ENCODE assay signal across 8 cellular contexts in the genomic region with DNA sequence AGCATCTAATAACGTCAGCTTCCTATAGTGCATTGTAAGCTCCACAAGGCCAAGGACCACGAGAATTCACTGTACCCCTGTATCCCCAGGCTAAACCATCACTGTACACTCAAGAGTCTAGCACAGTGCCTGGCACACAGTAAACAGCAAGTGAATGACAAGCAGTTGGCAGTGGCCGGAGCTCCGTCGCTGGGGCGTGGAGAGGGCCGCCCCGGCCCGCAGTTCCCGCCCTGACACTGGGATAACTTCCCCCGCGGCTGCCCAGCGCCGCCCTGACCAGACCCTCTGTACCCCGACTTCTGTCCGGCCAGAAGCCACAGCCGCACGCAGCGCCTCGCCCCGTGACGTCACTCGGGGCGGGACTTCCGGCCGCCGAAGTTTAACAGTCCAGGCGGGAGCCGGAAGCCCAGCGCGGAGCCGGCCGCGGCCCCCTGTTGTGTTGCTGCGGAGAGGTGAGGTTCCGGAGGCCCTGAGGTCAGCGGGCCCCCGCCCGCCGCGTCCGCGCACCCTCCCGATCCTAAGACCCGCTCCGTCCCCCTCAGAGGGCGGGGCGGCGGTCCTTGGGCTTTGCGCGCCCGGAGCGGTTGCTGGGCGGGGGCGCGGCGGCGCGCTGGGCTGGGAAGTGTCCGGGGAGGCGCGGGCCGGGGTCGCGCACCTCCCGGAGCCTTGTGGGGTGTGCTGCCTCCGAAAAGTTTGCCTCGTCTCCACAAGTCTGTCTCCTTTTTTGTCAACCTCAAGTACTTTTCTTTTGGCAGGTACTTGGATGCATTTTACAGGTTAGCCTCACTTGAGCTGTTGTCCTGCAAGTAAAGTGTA. TPM values are rescaled to one million over a fixed set of nuclear protein-coding genes. Genes with fewer than 3 reads are reported as not detected.
DNase-seq lines count a peak whose midpoint lies in the region; ATAC-seq and TF ChIP-seq lines count a peak whose summit lies in the region.

A gene with protein sequence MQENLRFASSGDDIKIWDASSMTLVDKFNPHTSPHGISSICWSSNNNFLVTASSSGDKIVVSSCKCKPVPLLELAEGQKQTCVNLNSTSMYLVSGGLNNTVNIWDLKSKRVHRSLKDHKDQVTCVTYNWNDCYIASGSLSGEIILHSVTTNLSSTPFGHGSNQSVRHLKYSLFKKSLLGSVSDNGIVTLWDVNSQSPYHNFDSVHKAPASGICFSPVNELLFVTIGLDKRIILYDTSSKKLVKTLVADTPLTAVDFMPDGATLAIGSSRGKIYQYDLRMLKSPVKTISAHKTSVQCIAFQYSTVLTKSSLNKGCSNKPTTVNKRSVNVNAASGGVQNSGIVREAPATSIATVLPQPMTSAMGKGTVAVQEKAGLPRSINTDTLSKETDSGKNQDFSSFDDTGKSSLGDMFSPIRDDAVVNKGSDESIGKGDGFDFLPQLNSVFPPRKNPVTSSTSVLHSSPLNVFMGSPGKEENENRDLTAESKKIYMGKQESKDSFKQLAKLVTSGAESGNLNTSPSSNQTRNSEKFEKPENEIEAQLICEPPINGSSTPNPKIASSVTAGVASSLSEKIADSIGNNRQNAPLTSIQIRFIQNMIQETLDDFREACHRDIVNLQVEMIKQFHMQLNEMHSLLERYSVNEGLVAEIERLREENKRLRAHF (plus strand): TSS at position 409 of the 816 bp plus-strand sequence. CDS start 2,503 bp downstream, outside the sequence.

- TF ChIP-seq CTCF in GM23338 (conservative IDR thresholded peaks at IDR 0.05; ENCODE audit: low read depth in 2 of 2) (no peak), foreskin keratinocyte (conservative IDR thresholded peaks at IDR 0.05) (peak; percentile 2), neural progenitor cell (IDR thresholded peaks at IDR 0.05) (no peak)

- H3K27ac ChIP-seq in GM23338 (ENCODE audit: low read depth): peak within 1 kb of the TSS; percentile 92
- H3K27ac ChIP-seq in Karpas-422 (ENCODE audit: low read length): no peak within 1 kb of the TSS
- H3K27ac ChIP-seq in SJCRH30: peak within 1 kb of the TSS; percentile 55
- peak within 1 kb of the TSS; percentile 85 for H3K27ac ChIP-seq in foreskin keratinocyte
- peak within 1 kb of the TSS; percentile 36 for H3K27ac ChIP-seq in neural progenitor cell
- H3K27ac ChIP-seq in stomach smooth muscle (ENCODE audit: low read length): peak within 1 kb of the TSS; percentile 83

- H3K4me1 ChIP-seq in GM23338 (ENCODE audit: insufficient read depth): peaks cover 17% of the 10 kb centered on the region
- H3K4me1 ChIP-seq in Karpas-422 (ENCODE audit: low read length): peaks cover 44% of the 10 kb centered on the region
- peaks cover 6% of the 10 kb centered on the region; the same call in 1 of the 2 replicates for H3K4me1 ChIP-seq in SJCRH30
- H3K4me1 ChIP-seq in foreskin keratinocyte: peaks cover 3% of the 10 kb centered on the region
- H3K4me1 ChIP-seq in neural progenitor cell: peaks cover 32% of the 10 kb centered on the region
- peaks cover 2% of the 10 kb centered on the region for H3K4me1 ChIP-seq in stomach smooth muscle (ENCODE audit: control insufficient read depth, insufficient read depth, low read length)

- no peaks in the 10 kb centered on the region for H3K36me3 ChIP-seq in GM23338 (ENCODE audit: insufficient read depth)
- H3K36me3 ChIP-seq in Karpas-422 (ENCODE audit: insufficient read depth, low read length): peaks cover 20% of the 10 kb centered on the region; the same call in 1 of the 2 replicates
- H3K36me3 ChIP-seq in SJCRH30: no peaks in the 10 kb centered on the region
- H3K36me3 ChIP-seq in neural progenitor cell: no peaks in the 10 kb centered on the region
- no peaks in the 10 kb centered on the region for H3K36me3 ChIP-seq in stomach smooth muscle (ENCODE audit: control insufficient read depth in 2 of 2, insufficient read depth in 2 of 2, low read length in 2 of 2)

- peak within 1 kb of the TSS; percentile 97 for H2AFZ ChIP-seq in GM23338
- peak within 1 kb of the TSS; percentile 97 for H2AFZ ChIP-seq in Karpas-422 (ENCODE audit: low read length)
- peak within 1 kb of the TSS; percentile 93 for H2AFZ ChIP-seq in neural progenitor cell (replicated peaks)

- H3K27me3 ChIP-seq in GM23338 (ENCODE audit: insufficient read depth): no peaks in the 10 kb centered on the region
- no peaks in the 10 kb centered on the region for H3K27me3 ChIP-seq in Karpas-422 (ENCODE audit: low read length)
- no peaks in the 10 kb centered on the region for H3K27me3 ChIP-seq in SJCRH30
- no peaks in the 10 kb centered on the region for H3K27me3 ChIP-seq in foreskin keratinocyte
- no peaks in the 10 kb centered on the region for H3K27me3 ChIP-seq in neural progenitor cell
- no peaks in the 10 kb centered on the region for H3K27me3 ChIP-seq in stomach smooth muscle (ENCODE audit: control insufficient read depth in 1 of 2, insufficient read depth in 2 of 2, low read length in 2 of 2)

- DNase-seq in ELR (ENCODE audit: low read depth) (peak; percentile 86), GM23338 (ENCODE audit: low spot score) (peak; percentile 91), Karpas-422 (peak; percentile 92), SJCRH30 (peak; percentile 83 to 85), foreskin keratinocyte (peak; percentile 26 to 62), neural progenitor cell (ENCODE audit: low spot score) (peak; percentile 93)
- peak; percentile 78 for DNase-seq in activated gamma-delta T cell treated with anti-CD3 and anti-CD28 coated beads, Interleukin-2, amount 50 U/mL, for 16 hours (ENCODE audit: low read depth)

- H3K9me2 ChIP-seq in GM23338 (ENCODE audit: insufficient read depth): peaks cover 5% of the 10 kb centered on the region; the same call in 1 of the 2 replicates
- H3K9me2 ChIP-seq in Karpas-422 (replicated peaks; ENCODE audit: insufficient read depth, low read length): no peaks in the 10 kb centered on the region

- H3K4me1 Mint-ChIP-seq in GM23338: peaks cover 30% of the 10 kb centered on the region
- H3K4me1 Mint-ChIP-seq in neural progenitor cell: peaks cover 39% of the 10 kb centered on the region

- no peaks in the 10 kb centered on the region for H3K9me3 ChIP-seq in Karpas-422 (ENCODE audit: low read length)
- H3K9me3 ChIP-seq in SJCRH30 (replicated peaks): no peaks in the 10 kb centered on the region
- no peaks in the 10 kb centered on the region for H3K9me3 ChIP-seq in neural progenitor cell (ENCODE audit: low read depth)
- H3K9me3 ChIP-seq in stomach smooth muscle (ENCODE audit: control insufficient read depth in 2 of 2, low read length in 2 of 2): no peaks in the 10 kb centered on the region

- H3K4me2 ChIP-seq in GM23338 (peak within 1 kb of the TSS; percentile 86), Karpas-422 (ENCODE audit: low read depth, low read length, poor library complexity, severe bottlenecking) (peak within 1 kb of the TSS; percentile 88), neural progenitor cell (peak within 1 kb of the TSS; percentile 84)

- ATAC-seq in GM23338 (peak; percentile 91), foreskin keratinocyte (peak; percentile 93)

- H3K4me3 Mint-ChIP-seq in GM23338 (peak within 1 kb of the TSS; percentile 94), neural progenitor cell (peak within 1 kb of the TSS; percentile 95)

- H3F3A ChIP-seq in GM23338 (replicated peaks; ENCODE audit: low read depth) (no peaks in the 10 kb centered on the region; the same call in 1 of the 2 replicates), neural progenitor cell (ENCODE audit: low read depth) (peaks cover 9% of the 10 kb centered on the region)

- H3K79me2 ChIP-seq in GM23338 (replicated peaks; ENCODE audit: insufficient read depth): peaks cover 36% of the 10 kb centered on the region
- peaks cover 48% of the 10 kb centered on the region for H3K79me2 ChIP-seq in Karpas-422 (ENCODE audit: low read length)
- peaks cover 47% of the 10 kb centered on the region for H3K79me2 ChIP-seq in neural progenitor cell (ENCODE audit: low read depth)

- H3K27ac Mint-ChIP-seq in GM23338 (peak within 1 kb of the TSS; percentile 89), neural progenitor cell (peak within 1 kb of the TSS; percentile 96)

- no peaks in the 10 kb centered on the region; the same call in 1 of the 3 replicates for H3K36me3 Mint-ChIP-seq in GM23338 (ENCODE audit: low read depth)
- H3K36me3 Mint-ChIP-seq in neural progenitor cell: peaks cover 20% of the 10 kb centered on the region

- H3K9me3 Mint-ChIP-seq in GM23338: peaks cover 2% of the 10 kb centered on the region; the same call in 1 of the 3 replicates
- H3K9me3 Mint-ChIP-seq in neural progenitor cell: peaks cover 2% of the 10 kb centered on the region

- H3K4me3 ChIP-seq in GM23338 (peak within 1 kb of the TSS; percentile 75), Karpas-422 (ENCODE audit: low read length) (peak within 1 kb of the TSS; percentile 70), SJCRH30 (peak within 1 kb of the TSS; percentile 88), neural progenitor cell (peak within 1 kb of the TSS; percentile 66), stomach smooth muscle (ENCODE audit: low read length in 2 of 2) (peak within 1 kb of the TSS; percentile 68 to 98)

- H3K27me3 Mint-ChIP-seq in GM23338 (ENCODE audit: insufficient read depth, low read depth, poor library complexity) (peaks cover 2% of the 10 kb centered on the region), neural progenitor cell (ENCODE audit: insufficient read depth, low read depth) (peaks cover 3% of the 10 kb centered on the region)

- H4K20me1 ChIP-seq in GM23338 (replicated peaks; ENCODE audit: insufficient read depth) (no peaks in the 10 kb centered on the region), Karpas-422 (ENCODE audit: insufficient read depth, low read depth, low read length) (no peaks in the 10 kb centered on the region), neural progenitor cell (ENCODE audit: low read depth) (no peaks in the 10 kb centered on the region)

- H3K9ac ChIP-seq in Karpas-422 (ENCODE audit: low read length) (peak within 1 kb of the TSS; percentile 85), neural progenitor cell (peak within 1 kb of the TSS; percentile 31), stomach smooth muscle (ENCODE audit: low read length in 2 of 2) (peak within 1 kb of the TSS; percentile 65 to 94)

TF ChIP-seq in GM23338, 12 proteins besides CTCF, POLR2A, EP300 and RAD21:
- peak; percentile 97 for TF ChIP-seq CREB1 (CRISPR knock-in tag; IDR thresholded peaks at IDR 0.05; ENCODE audit: low read depth)
- peak; percentile 78 for TF ChIP-seq POLR2AphosphoS5 (IDR thresholded peaks at IDR 0.05; ENCODE audit: low read depth)
- no peak for TF ChIP-seq ZNF114 (CRISPR knock-in tag; IDR thresholded peaks at IDR 0.05)

RNA-seq across cellular contexts. Expression of the gene that starts here (rescaled TPM):
- total RNA-seq in GM23338 (2014; rRNA removed; shearing (Covaris generic)): 35.8 and 67.0 TPM in 2 replicates
- polyA plus RNA-seq in GM23338 (2016; fragmentation: Nextera tagmentation; extraction: Ambion mirVana) (11.7 and 16.0 TPM in 2 replicates), foreskin keratinocyte (9.2 and 10.2 TPM in 2 replicates)
- total RNA-seq in Karpas-422 (2014; rRNA removed; shearing (Covaris generic); ENCODE audit: low replicate concordance): 23.2 and 35.4 TPM in 2 replicates
- total RNA-seq in SJCRH30 (2014; rRNA removed; shearing (Covaris generic)): 44.8 and 54.1 TPM in 2 replicates
- total RNA-seq in foreskin keratinocyte (42.9 and 45.5 TPM in 2 replicates), neural progenitor cell (ENCODE audit: low replicate concordance) (72.7 and 115 TPM in 2 replicates)

Comparison
In these comparisons a context has a peak if more than half of its experiments do, and no peak if none do; other contexts are left out.
1. H3K9ac ChIP-seq: peak in every context shown above with its lines; median percentile 85 in Karpas-422; 80 in stomach smooth muscle; 31 in neural progenitor cell.